In genomic region chr12:121241203-121241970, GRCh38 we compare ENCODE assay signal across 9 cellular contexts. TPM values are rescaled to one million over a fixed set of nuclear protein-coding genes. Genes with fewer than 3 reads are reported as not detected.
DNase-seq lines count a peak whose midpoint lies in the region; ATAC-seq and TF ChIP-seq lines count a peak whose summit lies in the region.
"Had no signal": no experiment of that assay in that cellular context is flagged by ENCODE, and none has a peak within 500 bp of the region (broad histone marks: within the 10 kb centered on the region; RNA-seq: fewer than 3 reads in every experiment).

No MANE protein-coding gene starts in this region.

- H3K4me3 ChIP-seq in mucosa of rectum (ENCODE audit: low read length in 2 of 2) (peak overlapping the region in 1 of 2 donors; percentile 5), tibial nerve (no peak overlapping the region)

- no peaks in the 10 kb centered on the region for H3K27me3 Mint-ChIP-seq in activated T-cell treated with anti-CD3 and anti-CD28 coated beads, Interleukin-2, amount 50 U/mL, for 4 hours (ENCODE audit: low read depth)
- H3K27me3 Mint-ChIP-seq in activated T-helper 1 cell treated with anti-CD3 and anti-CD28 coated beads, Interleukin-12 subunit alpha, Interleukin-12 subunit beta, Interleukin-2, Interleukin-4 antibody, amounts not matched to agents 30 ng/mL and 10 ng/mL and 1 ng/mL, durations not matched to agents 14 hours and 24 hours and 36 hours (ENCODE audit: insufficient read depth) = no peaks in the 10 kb centered on the region

- H3K4me1 Mint-ChIP-seq in activated T-cell treated with anti-CD3 and anti-CD28 coated beads, Interleukin-2, amount 50 U/mL, for 4 hours (ENCODE audit: low read depth) = peaks cover 36% of the 10 kb centered on the region
- peaks cover 30% of the 10 kb centered on the region for H3K4me1 Mint-ChIP-seq in activated T-helper 1 cell treated with anti-CD3 and anti-CD28 coated beads, Interleukin-12 subunit alpha, Interleukin-12 subunit beta, Interleukin-2, Interleukin-4 antibody, amounts not matched to agents 30 ng/mL and 10 ng/mL and 1 ng/mL, durations not matched to agents 14 hours and 24 hours and 36 hours (ENCODE audit: low read depth)

- H3K9me3 Mint-ChIP-seq in activated T-cell treated with anti-CD3 and anti-CD28 coated beads, Interleukin-2, amount 50 U/mL, for 4 hours = no peaks in the 10 kb centered on the region
- no peaks in the 10 kb centered on the region for H3K9me3 Mint-ChIP-seq in activated T-helper 1 cell treated with anti-CD3 and anti-CD28 coated beads, Interleukin-12 subunit alpha, Interleukin-12 subunit beta, Interleukin-2, Interleukin-4 antibody, amounts not matched to agents 30 ng/mL and 10 ng/mL and 1 ng/mL, durations not matched to agents 14 hours and 24 hours and 36 hours

- ATAC-seq in activated T-cell treated with anti-CD3 and anti-CD28 coated beads, Interleukin-2, amount 50 U/mL, for 4 hours = no peak

- H3K4me3 Mint-ChIP-seq in activated T-cell treated with anti-CD3 and anti-CD28 coated beads, Interleukin-2, amount 50 U/mL, for 4 hours = peak overlapping the region; percentile 74
- peak overlapping the region; percentile 73 for H3K4me3 Mint-ChIP-seq in activated T-helper 1 cell treated with anti-CD3 and anti-CD28 coated beads, Interleukin-12 subunit alpha, Interleukin-12 subunit beta, Interleukin-2, Interleukin-4 antibody, amounts not matched to agents 30 ng/mL and 10 ng/mL and 1 ng/mL, durations not matched to agents 14 hours and 24 hours and 36 hours

- H3K27ac ChIP-seq in mucosa of rectum (ENCODE audit: low read depth in 2 of 2, low read length in 2 of 2) = peak overlapping the region; percentile 43 to 44
- H3K27ac ChIP-seq in tibial nerve = peak overlapping the region; percentile 30 to 75 (median 70)
- H3K27ac ChIP-seq: epithelial cell of prostate had no signal

- no peak for DNase-seq in activated T-cell treated with anti-CD3 and anti-CD28 coated beads, Interleukin-2, amount 50 U/mL, for 4 hours
- no peak for DNase-seq in activated T-cell treated with anti-CD3 and anti-CD28 coated beads for 4 hours
- DNase-seq in activated T-helper 1 cell treated with anti-CD3 and anti-CD28 coated beads, Interleukin-12 subunit alpha, Interleukin-12 subunit beta, Interleukin-2, Interleukin-4 antibody, amounts not matched to agents 30 ng/mL and 10 ng/mL and 1 ng/mL, durations not matched to agents 14 hours and 24 hours and 36 hours (ENCODE audit: low spot score) = no peak
- DNase-seq in tibial nerve (ENCODE audit: low spot score in 2 of 2) = no peak
- no peak for DNase-seq in H4 (ENCODE audit: low spot score)
- no peak for DNase-seq in T-helper 9 cell
- no peak for DNase-seq in DMS 273 treated with DMSO at 0.1 percent for 48 hours (lab: John Stamatoyannopoulos, UW)

- WGBS in tibial nerve, 2 donors = 66 to 75% methylated on average over 14 to 15 of the region's 15 CpGs

- H3K9ac ChIP-seq in mucosa of rectum (ENCODE audit: low read depth in 1 of 2, low read length in 2 of 2) = peak overlapping the region in 1 of 2 donors; percentile 13

- H3K27me3 ChIP-seq in mucosa of rectum (ENCODE audit: control insufficient read depth in 2 of 2, insufficient read depth in 2 of 2, low read length in 2 of 2) = no peaks in the 10 kb centered on the region
- no peaks in the 10 kb centered on the region for H3K27me3 ChIP-seq in tibial nerve

- TF ChIP-seq POLR2A in tibial nerve (IDR thresholded peaks at IDR 0.05) = no peak

- H3K36me3 ChIP-seq in mucosa of rectum (ENCODE audit: control insufficient read depth in 2 of 2, insufficient read depth in 2 of 2, low read length in 2 of 2) (peaks cover 28 to 32% of the 10 kb centered on the region in 2 donors), tibial nerve (peaks cover 0 to 64% (median 0%) of the 10 kb centered on the region in 3 donors)

- H3K27ac Mint-ChIP-seq in activated T-helper 1 cell treated with anti-CD3 and anti-CD28 coated beads, Interleukin-12 subunit alpha, Interleukin-12 subunit beta, Interleukin-2, Interleukin-4 antibody, amounts not matched to agents 30 ng/mL and 10 ng/mL and 1 ng/mL, durations not matched to agents 14 hours and 24 hours and 36 hours = peak overlapping the region; percentile 92

- no peaks in the 10 kb centered on the region for H3K9me3 ChIP-seq in mucosa of rectum (ENCODE audit: control insufficient read depth in 2 of 2, low read length in 2 of 2)
- H3K9me3 ChIP-seq in tibial nerve = no peaks in the 10 kb centered on the region

- no peak for TF ChIP-seq CTCF in tibial nerve (IDR thresholded peaks at IDR 0.05)

- intact Hi-C loops in activated T-helper 1 cell treated with anti-CD3 and anti-CD28 coated beads, Interleukin-12 subunit alpha, Interleukin-12 subunit beta, Interleukin-2, Interleukin-4 antibody, amounts not matched to agents 30 ng/mL and 10 ng/mL and 1 ng/mL, durations not matched to agents 14 hours and 24 hours and 36 hours (cut with micrococcal nuclease) = loop anchor here (2.0 to 5.0 kb wide), 2 partner anchors 17 to 56 kb away; partner anchors contain the start of gene CAMKK2

- H3K4me1 ChIP-seq in mucosa of rectum (ENCODE audit: control insufficient read depth in 2 of 2, insufficient read depth in 2 of 2, low read length in 2 of 2) (peaks cover 4 to 13% of the 10 kb centered on the region in 2 donors), tibial nerve (peaks cover 0 to 44% (median 10%) of the 10 kb centered on the region in 4 donors)

- peaks cover 8% of the 10 kb centered on the region for H3K36me3 Mint-ChIP-seq in activated T-cell treated with anti-CD3 and anti-CD28 coated beads, Interleukin-2, amount 50 U/mL, for 4 hours (ENCODE audit: insufficient read depth)
- H3K36me3 Mint-ChIP-seq in activated T-helper 1 cell treated with anti-CD3 and anti-CD28 coated beads, Interleukin-12 subunit alpha, Interleukin-12 subunit beta, Interleukin-2, Interleukin-4 antibody, amounts not matched to agents 30 ng/mL and 10 ng/mL and 1 ng/mL, durations not matched to agents 14 hours and 24 hours and 36 hours (ENCODE audit: low read depth) = peaks cover 21% of the 10 kb centered on the region

- TF ChIP-seq EP300 in tibial nerve (IDR thresholded peaks at IDR 0.05) = no peak

RNA-seq across cellular contexts. Expression of gene P2RX4, which starts 31.5 kb away (rescaled TPM):
- total RNA-seq in activated T-cell treated with anti-CD3 and anti-CD28 coated beads, Interleukin-2, amount 50 U/mL, for 4 hours = 10 to 100 TPM; 18.1 to 21.9 (median 21.6) TPM
- 22.8 and 25.3 TPM in 2 replicates for total RNA-seq in activated T-helper 1 cell treated with anti-CD3 and anti-CD28 coated beads, Interleukin-12 subunit alpha, Interleukin-12 subunit beta, Interleukin-2, Interleukin-4 antibody, amounts not matched to agents 30 ng/mL and 10 ng/mL and 1 ng/mL, durations not matched to agents 14 hours and 24 hours and 36 hours
- 10 to 100 TPM; 20.1 to 57.2 (median 33.6) TPM for total RNA-seq in tibial nerve
- 52.3 and 61.7 TPM in 2 replicates for total RNA-seq in H4 (2014; rRNA removed; shearing (Covaris generic))

RNA-seq across cellular contexts. Expression of gene CAMKK2, which starts 55.1 kb away (rescaled TPM):
- 10 to 100 TPM; 28.9 to 41.4 (median 39.3) TPM for total RNA-seq in activated T-cell treated with anti-CD3 and anti-CD28 coated beads, Interleukin-2, amount 50 U/mL, for 4 hours
- 38.1 and 41.0 TPM in 2 replicates for total RNA-seq in activated T-helper 1 cell treated with anti-CD3 and anti-CD28 coated beads, Interleukin-12 subunit alpha, Interleukin-12 subunit beta, Interleukin-2, Interleukin-4 antibody, amounts not matched to agents 30 ng/mL and 10 ng/mL and 1 ng/mL, durations not matched to agents 14 hours and 24 hours and 36 hours
- 10 to 100 TPM; 31.0 to 39.9 (median 32.9) TPM for total RNA-seq in tibial nerve
- total RNA-seq in H4 (2014; rRNA removed; shearing (Covaris generic)) = 3.2 and 4.1 TPM in 2 replicates
